Comparison of ENCODE assay signal across 9 cellular contexts in genomic region chr16:27318399-27319256, GRCh38. TPM values are rescaled to one million over a fixed set of nuclear protein-coding genes. Genes with fewer than 3 reads are reported as not detected.
DNase-seq lines count a peak whose midpoint lies in the region; TF ChIP-seq lines count a peak whose summit lies in the region.
"Had no signal": no experiment of that assay in that cellular context is flagged by ENCODE, and none has a peak within 500 bp of the region (broad histone marks: within the 10 kb centered on the region; RNA-seq: fewer than 3 reads in every experiment).

No MANE protein-coding gene starts in this region.

- H3K4me1 ChIP-seq in DOHH2 (ENCODE audit: control insufficient read depth, low read length) (peaks cover 78% of the 10 kb centered on the region), hepatocyte (ENCODE audit: insufficient read depth) (peaks cover 34% of the 10 kb centered on the region)

- no peaks in the 10 kb centered on the region for H3K9me3 ChIP-seq in DOHH2 (ENCODE audit: control insufficient read depth, insufficient read depth, low read length)
- no peaks in the 10 kb centered on the region for H3K9me3 ChIP-seq in hepatocyte (ENCODE audit: low read depth)
- H3K9me3 ChIP-seq: body of pancreas had no signal

- no peaks in the 10 kb centered on the region for H3K9me2 ChIP-seq in DOHH2 (replicated peaks; ENCODE audit: control insufficient read depth, low read length)
- H3K9me2 ChIP-seq in hepatocyte (replicated peaks; ENCODE audit: insufficient read depth) = no peaks in the 10 kb centered on the region

- peaks cover 6% of the 10 kb centered on the region; the same call in 1 of the 2 replicates for H3F3A ChIP-seq in DOHH2 (ENCODE audit: control insufficient read depth, insufficient read depth)

- peaks cover 99% of the 10 kb centered on the region for H3K79me2 ChIP-seq in DOHH2 (ENCODE audit: control insufficient read depth, low read length)
- H3K79me2 ChIP-seq in hepatocyte = peaks cover 81% of the 10 kb centered on the region

- H2AFZ ChIP-seq in hepatocyte = no peak overlapping the region

- H3K36me3 ChIP-seq in DOHH2 (ENCODE audit: control insufficient read depth, low read length) (peaks cover 87% of the 10 kb centered on the region), hepatocyte (replicated peaks; ENCODE audit: insufficient read depth, low read depth) (no peaks in the 10 kb centered on the region)

- no peaks in the 10 kb centered on the region for H3K27me3 ChIP-seq in DOHH2 (ENCODE audit: control insufficient read depth, low read length)
- H3K27me3 ChIP-seq in hepatocyte = no peaks in the 10 kb centered on the region
- H3K27me3 ChIP-seq: body of pancreas had no signal

- H3K27ac ChIP-seq in DOHH2 (ENCODE audit: low read depth, low read length) (peak overlapping the region; percentile 60), hepatocyte (peak overlapping the region; percentile 32)

- H4K20me1 ChIP-seq in DOHH2 (ENCODE audit: control insufficient read depth, insufficient read depth, low read depth, low read length) = peaks cover 49% of the 10 kb centered on the region
- H4K20me1 ChIP-seq in hepatocyte (ENCODE audit: insufficient read depth, poor library complexity, severe bottlenecking) = no peaks in the 10 kb centered on the region

- WGBS in hepatocyte (ENCODE audit: low lambda C conversion rate, missing lambda C conversion rate) = 48% methylated on average over 18 of the region's 18 CpGs

- peak; percentile 83 for DNase-seq in NOMO-1 treated with DMSO at 0.1 percent for 48 hours (lab: John Stamatoyannopoulos, UW; ENCODE audit: unreplicated experiment)
- peak; percentile 80 for DNase-seq in activated effector memory CD4-positive, alpha-beta T cell treated with anti-CD3 and anti-CD28 coated beads, Interleukin-2, amount 50 U/mL, for 16 hours
- peak; percentile 38 for DNase-seq in hepatocyte (ENCODE audit: low spot score)
- DNase-seq in stimulated activated CD4-positive, alpha-beta T cell treated with anti-CD3 and anti-CD28 coated beads, Interleukin-2, amount 100 ng/mL, for 24 hours = peak; percentile 54 to 63
- no peak for DNase-seq in GM19240 (ENCODE audit: insufficient read length, low spot score)
- DNase-seq in NCI-H1105 (lab: John Stamatoyannopoulos, UW) = no peak
- no peak for DNase-seq in NCI-H748 treated with DMSO at 0.1 percent for 48 hours (lab: John Stamatoyannopoulos, UW)

- H3K4me2 ChIP-seq in DOHH2 (ENCODE audit: low read length) (peak overlapping the region; percentile 93), hepatocyte (peak overlapping the region; percentile 42)

- TF ChIP-seq CTCF in DOHH2 (IDR thresholded peaks at IDR 0.05; ENCODE audit: low read depth, low read length, poor library complexity, severe bottlenecking) (no peak), hepatocyte (IDR thresholded peaks at IDR 0.05; ENCODE audit: poor library complexity) (no peak)

- peak overlapping the region; percentile 93 for H3K4me3 ChIP-seq in DOHH2 (ENCODE audit: low read length)
- no peak overlapping the region for H3K4me3 ChIP-seq in hepatocyte
- H3K4me3 ChIP-seq: body of pancreas had no signal

RNA-seq across cellular contexts. Expression of gene IL4R, which starts 4.9 kb away (rescaled TPM):
- 19.0 and 23.6 TPM in 2 replicates for total RNA-seq in hepatocyte
- polyA plus RNA-seq in hepatocyte = 20.9 and 22.3 TPM in 2 replicates

RNA-seq across cellular contexts. Expression of gene NSMCE1, which starts 50.1 kb away (rescaled TPM):
- 35.0 and 40.8 TPM in 2 replicates for total RNA-seq in hepatocyte
- 58.2 and 66.3 TPM in 2 replicates for polyA plus RNA-seq in hepatocyte

Comparison
In these comparisons a context has a peak if more than half of its experiments do, and no peak if none do; other contexts are left out.
1. DNase-seq: peak in NOMO-1 treated with DMSO at 0.1 percent for 48 hours (single experiment), activated effector memory CD4-positive, alpha-beta T cell treated with anti-CD3 and anti-CD28 coated beads, Interleukin-2, amount 50 U/mL, for 16 hours (single experiment), hepatocyte (single experiment) and stimulated activated CD4-positive, alpha-beta T cell treated with anti-CD3 and anti-CD28 coated beads, Interleukin-2, amount 100 ng/mL, for 24 hours (2 of 2); none in GM19240 (single experiment), NCI-H1105 (single experiment) and NCI-H748 treated with DMSO at 0.1 percent for 48 hours (single experiment).